Comparison of ENCODE assay signal across 27 cellular contexts in the genomic region with DNA sequence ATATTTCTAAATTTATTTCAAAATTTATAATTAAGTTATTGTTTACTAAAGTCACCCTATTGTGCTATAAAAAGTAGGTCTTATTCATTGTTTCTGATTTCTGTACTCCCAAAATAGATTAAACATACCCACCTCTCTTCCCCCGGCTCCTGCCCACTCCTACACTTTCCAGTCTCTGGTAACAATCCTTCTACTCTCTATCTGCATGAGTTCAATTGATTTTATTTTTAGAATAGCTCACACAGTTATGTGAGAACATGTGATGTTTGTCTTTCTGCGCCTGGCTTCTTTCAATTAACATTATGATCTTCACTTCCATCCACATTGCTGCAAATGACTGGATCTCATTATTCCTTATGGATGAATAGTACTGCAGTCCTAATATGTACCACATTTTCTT.
DNase-seq lines count a peak whose midpoint lies in the region; ATAC-seq lines count a peak whose summit lies in the region.
"Had no signal": no experiment of that assay in that cellular context is flagged by ENCODE, and none has a peak within 500 bp of the region (broad histone marks: within the 10 kb centered on the region; RNA-seq: fewer than 3 reads in every experiment).

No MANE protein-coding gene starts in this region.

- POLR2A ChIA-PET in activated CD4-positive, alpha-beta T cell treated with anti-CD3 and anti-CD28 coated beads, Interleukin-2, amount 10 ng/mL, durations not matched to agents 7 days and 5 days (lab: Charles Lee): no interaction called here

- H3K9me3 Mint-ChIP-seq in activated CD4-positive, alpha-beta T cell treated with anti-CD3 and anti-CD28 coated beads, Interleukin-2, amount 10 ng/mL, durations not matched to agents 7 days and 5 days: peaks cover 3% of the 10 kb centered on the region

- no peak for DNase-seq in activated CD4-positive, alpha-beta T cell treated with anti-CD3 and anti-CD28 coated beads, Interleukin-2, amount 10 ng/mL, durations not matched to agents 7 days and 5 days
- no peak for DNase-seq in activated CD4-positive, alpha-beta T cell treated with anti-CD3 and anti-CD28 coated beads, Interleukin-2, amount 50 U/mL, for 4 hours
- DNase-seq in left ventricle myocardium superior (no peak), Right ventricle myocardium inferior (ENCODE audit: missing footprints) (no peak)
- DNase-seq: 8988T; ACHN; AML-193; BE2C; C1 segment of cervical spinal cord; Caco-2; Calu3; CD4-positive, alpha-beta memory T cell; CD4-positive, alpha-beta T cell; CD4-positive, CD25-positive, alpha-beta regulatory T cell; CD8-positive, alpha-beta memory T cell; CD8-positive, alpha-beta T cell; COR-L47; DMS 273 treated with DMSO at 0.1 percent for 48 hours; DMS153; DMS53; DMS79; DMS79 treated with DMSO at 0.1 percent for 48 hours; DND-41; EL had no signal

- CTCF ChIA-PET in activated CD4-positive, alpha-beta T cell treated with anti-CD3 and anti-CD28 coated beads, Interleukin-2, amount 10 ng/mL, durations not matched to agents 7 days and 5 days (lab: Charles Lee): no interaction called here

- H3K27ac Mint-ChIP-seq in activated CD4-positive, alpha-beta T cell treated with anti-CD3 and anti-CD28 coated beads, Interleukin-2, amount 10 ng/mL, durations not matched to agents 7 days and 5 days: peak overlapping the region; percentile 56
- H3K27ac Mint-ChIP-seq: B cell; CD14-positive monocyte; CD4-positive, alpha-beta memory T cell; CD4-positive, alpha-beta T cell; CD8-positive, alpha-beta memory T cell; CD8-positive, alpha-beta T cell had no signal

- no peak overlapping the region for H3K4me3 Mint-ChIP-seq in activated CD4-positive, alpha-beta T cell treated with anti-CD3 and anti-CD28 coated beads, Interleukin-2, amount 10 ng/mL, durations not matched to agents 7 days and 5 days
- H3K4me3 Mint-ChIP-seq: B cell; CD14-positive monocyte; CD4-positive, alpha-beta memory T cell; CD4-positive, alpha-beta T cell; CD4-positive, CD25-positive, alpha-beta regulatory T cell; CD8-positive, alpha-beta memory T cell; CD8-positive, alpha-beta T cell had no signal

- no peaks in the 10 kb centered on the region for H3K27me3 Mint-ChIP-seq in activated CD4-positive, alpha-beta T cell treated with anti-CD3 and anti-CD28 coated beads, Interleukin-2, amount 10 ng/mL, durations not matched to agents 7 days and 5 days
- H3K27me3 Mint-ChIP-seq: B cell; CD4-positive, alpha-beta memory T cell; CD4-positive, alpha-beta T cell; CD4-positive, CD25-positive, alpha-beta regulatory T cell; CD8-positive, alpha-beta memory T cell had no signal

- intact Hi-C loops in left ventricle myocardium superior (cut with micrococcal nuclease): no loop called here
- intact Hi-C loops in Right ventricle myocardium inferior (cut with DNase I): no loop called here

- peak; percentile 22 for ATAC-seq in left ventricle myocardium superior
- ATAC-seq in Right ventricle myocardium inferior: no peak
- ATAC-seq: A549; CD8-positive, alpha-beta T cell had no signal

- no peaks in the 10 kb centered on the region for H3K36me3 Mint-ChIP-seq in activated CD4-positive, alpha-beta T cell treated with anti-CD3 and anti-CD28 coated beads, Interleukin-2, amount 10 ng/mL, durations not matched to agents 7 days and 5 days (ENCODE audit: low read depth)
- H3K36me3 Mint-ChIP-seq: CD14-positive monocyte; CD4-positive, alpha-beta memory T cell; CD4-positive, CD25-positive, alpha-beta regulatory T cell; CD8-positive, alpha-beta memory T cell; CD8-positive, alpha-beta T cell had no signal

- no peaks in the 10 kb centered on the region for H3K4me1 Mint-ChIP-seq in activated CD4-positive, alpha-beta T cell treated with anti-CD3 and anti-CD28 coated beads, Interleukin-2, amount 10 ng/mL, durations not matched to agents 7 days and 5 days
- H3K4me1 Mint-ChIP-seq: B cell; CD14-positive monocyte; CD4-positive, alpha-beta memory T cell; CD4-positive, CD25-positive, alpha-beta regulatory T cell; CD8-positive, alpha-beta memory T cell had no signal
